22 cellular contexts compared by ENCODE assay signal in the genomic region with DNA sequence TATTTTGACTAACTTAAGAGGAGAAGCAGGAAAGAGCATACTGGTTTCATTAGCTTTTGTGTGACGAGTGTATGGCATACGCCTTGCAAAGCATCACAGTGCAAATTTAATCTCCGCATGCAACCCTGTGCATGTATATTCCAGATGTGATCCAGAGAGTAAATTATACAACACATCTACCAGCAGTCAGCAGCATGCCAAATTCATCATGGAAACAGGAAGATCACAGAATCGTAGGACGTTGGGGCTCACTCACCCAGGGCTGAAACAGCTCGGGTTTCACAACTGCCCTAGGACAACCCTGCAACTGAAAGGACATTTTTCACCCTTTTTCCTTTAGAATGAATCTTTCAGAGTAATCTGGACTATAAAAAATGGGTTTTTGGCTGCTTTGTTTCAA. TPM values are rescaled to one million over a fixed set of nuclear protein-coding genes. Genes with fewer than 3 reads are reported as not detected.
A peak's percentile ranks its signal among the peaks of the same experiment; 100 is the strongest.
DNase-seq lines count a peak whose midpoint lies in the region; ATAC-seq and TF ChIP-seq lines count a peak whose summit lies in the region.
"Had no signal": no experiment of that assay in that cellular context is flagged by ENCODE, and none has a peak within 500 bp of the region (broad histone marks: within the 10 kb centered on the region; RNA-seq: fewer than 3 reads in every experiment).

No MANE protein-coding gene starts in this region.

- no peak overlapping the region for H3K4me3 ChIP-seq in heart right ventricle
- H3K4me3 ChIP-seq in right lobe of liver = no peak overlapping the region
- H3K4me3 ChIP-seq: BLaER1 treated with 17β-estradiol and CSF1 and Interleukin-3, amounts not matched to agents 10 nM and 100 nM had no signal

- peaks cover 19% of the 10 kb centered on the region for H3K4me1 Mint-ChIP-seq in nephron
- H3K4me1 Mint-ChIP-seq in chondrocyte (ENCODE audit: low read depth) = no peaks in the 10 kb centered on the region
- H3K4me1 Mint-ChIP-seq: CD14-positive monocyte; CD4-positive, alpha-beta memory T cell had no signal

- H3K4me3 Mint-ChIP-seq in nephron = no peak overlapping the region
- H3K4me3 Mint-ChIP-seq in chondrocyte (ENCODE audit: unreplicated experiment) = no peak overlapping the region
- H3K4me3 Mint-ChIP-seq: CD14-positive monocyte; CD4-positive, alpha-beta memory T cell had no signal

- peak in 1 of 2 donors; percentile 21 for DNase-seq in heart right ventricle
- no peak for DNase-seq in left cardiac atrium
- DNase-seq in fibroblast of gingiva (ENCODE audit: low read depth) = peak; percentile 4
- no peak for DNase-seq in right lobe of liver
- DNase-seq in SIG-M5 (lab: John Stamatoyannopoulos, UW) = no peak
- DNase-seq in chondrocyte (ENCODE audit: low spot score) = no peak
- DNase-seq in CD1c-positive myeloid dendritic cell (ENCODE audit: extremely low spot score) = no peak
- DNase-seq: BE2C; Calu3; CD4-positive, alpha-beta memory T cell; COR-L47; DMS53; DMS79 treated with DMSO at 0.1 percent for 48 hours; GF-D8; GOT3; H7; HCEC 1CT had no signal

- TF ChIP-seq CTCF in heart right ventricle (IDR thresholded peaks at IDR 0.05) (no peak), nephron (IDR thresholded peaks at IDR 0.05; ENCODE audit: unreplicated experiment in 3 of 3) (no peak), right lobe of liver (IDR thresholded peaks at IDR 0.05) (no peak), chondrocyte (IDR thresholded peaks at IDR 0.05) (no peak)

- no peaks in the 10 kb centered on the region for H3K9me3 ChIP-seq in heart right ventricle
- no peaks in the 10 kb centered on the region for H3K9me3 ChIP-seq in right lobe of liver
- H3K9me3 ChIP-seq: BE2C; BLaER1 treated with 17β-estradiol and CSF1 and Interleukin-3, amounts not matched to agents 10 nM and 100 nM had no signal

- ATAC-seq in heart right ventricle = peak in 5 of 8 donors; percentile 54 to 80 (median 68)
- no peak for ATAC-seq in left cardiac atrium
- no peak for ATAC-seq in right lobe of liver

- H3K9me3 Mint-ChIP-seq in nephron (no peaks in the 10 kb centered on the region), chondrocyte (ENCODE audit: low read depth) (no peaks in the 10 kb centered on the region)

- intact Hi-C loops in heart right ventricle (cut with DNase I) = no loop called here
- intact Hi-C loops in left cardiac atrium (cut with DNase I) = no loop called here
- intact Hi-C loops in right lobe of liver (cut with DNase I) = no loop called here

- H3K36me3 ChIP-seq in heart right ventricle (peaks cover 0 to 98% (median 26%) of the 10 kb centered on the region in 9 donors), right lobe of liver (no peaks in the 10 kb centered on the region)
- H3K36me3 ChIP-seq: BLaER1 treated with 17β-estradiol and CSF1 and Interleukin-3, amounts not matched to agents 10 nM and 100 nM had no signal

- H3K36me3 Mint-ChIP-seq in nephron (ENCODE audit: low read depth) (peaks cover 82% of the 10 kb centered on the region), chondrocyte (ENCODE audit: low read depth) (peaks cover 1% of the 10 kb centered on the region)
- H3K36me3 Mint-ChIP-seq: CD14-positive monocyte; CD4-positive, alpha-beta memory T cell had no signal

- H3K27me3 Mint-ChIP-seq in nephron (ENCODE audit: low read depth) = no peaks in the 10 kb centered on the region
- no peaks in the 10 kb centered on the region for H3K27me3 Mint-ChIP-seq in chondrocyte (ENCODE audit: low read depth)
- H3K27me3 Mint-ChIP-seq: CD4-positive, alpha-beta memory T cell had no signal

- H3K4me1 ChIP-seq in heart right ventricle (peaks cover 0 to 10% (median 0%) of the 10 kb centered on the region in 9 donors), right lobe of liver (no peaks in the 10 kb centered on the region)
- H3K4me1 ChIP-seq: BE2C; BLaER1 treated with 17β-estradiol and CSF1 and Interleukin-3, amounts not matched to agents 10 nM and 100 nM had no signal

- H3K27me3 ChIP-seq in heart right ventricle = no peaks in the 10 kb centered on the region
- no peaks in the 10 kb centered on the region for H3K27me3 ChIP-seq in right lobe of liver
- H3K27me3 ChIP-seq: BE2C; BLaER1 treated with 17β-estradiol and CSF1 and Interleukin-3, amounts not matched to agents 10 nM and 100 nM had no signal

- 59 to 62% methylated on average over 6 of the region's 6 CpGs for WGBS in heart right ventricle, 2 donors
- WGBS in right lobe of liver (ENCODE audit: insufficient coverage, low coverage, low lambda C conversion rate, missing lambda C conversion rate) = 82% methylated on average over 6 of the region's 6 CpGs

- H3K27ac ChIP-seq in heart right ventricle (peak overlapping the region in 5 of 10 donors; percentile 33 to 62 (median 47)), right lobe of liver (no peak overlapping the region)
- H3K27ac ChIP-seq: 22Rv1; BLaER1 treated with 17β-estradiol and CSF1 and Interleukin-3, amounts not matched to agents 10 nM and 100 nM had no signal

- H3K27ac Mint-ChIP-seq in nephron (peak overlapping the region in 2 of 3 experiments; percentile 30 to 59), chondrocyte (ENCODE audit: unreplicated experiment) (no peak overlapping the region)
- H3K27ac Mint-ChIP-seq: CD14-positive monocyte; CD4-positive, alpha-beta memory T cell had no signal

- no peak for TF ChIP-seq POLR2A in right lobe of liver (IDR thresholded peaks at IDR 0.05)

RNA-seq across cellular contexts. Expression of a gene that starts 53.3 kb away (rescaled TPM):
- total RNA-seq in heart right ventricle (100 to 1,000 TPM in 1 of 10 donors, 10 to 100 TPM in 8, 1 to 10 TPM in 1; 9.7 to 102 (median 17.3) TPM), left cardiac atrium (100 to 1,000 TPM in 1 of 2 donors, 10 to 100 TPM in 1; 28.0 to 100 TPM), right lobe of liver (1 to 10 TPM; 1.1 to 9.9 (median 3.5) TPM), chondrocyte (4.6 to 5.6 TPM (median 5.1 TPM) in 3 replicates)
- 10 to 100 TPM; 22.8 to 33.4 TPM for polyA plus RNA-seq in heart right ventricle
- total RNA-seq: CD4-positive, alpha-beta memory T cell; G401 had no signal
- polyA plus RNA-seq: CD14-positive monocyte; CD4-positive, alpha-beta memory T cell had no signal

Comparison
In these comparisons a context has a peak if more than half of its experiments do, and no peak if none do; other contexts are left out.
1. ATAC-seq: peak in heart right ventricle (5 of 8); none in left cardiac atrium (0 of 2) and right lobe of liver (0 of 4).